In genomic region chr3:196694202-196694638, GRCh38 we compare ENCODE assay signal across 10 cellular contexts.
A peak's percentile ranks its signal among the peaks of the same experiment; 100 is the strongest.
DNase-seq lines count a peak whose midpoint lies in the region; ATAC-seq and TF ChIP-seq lines count a peak whose summit lies in the region.
"Had no signal": no experiment of that assay in that cellular context is flagged by ENCODE, and none has a peak within 500 bp of the region (broad histone marks: within the 10 kb centered on the region; RNA-seq: fewer than 3 reads in every experiment).

No MANE protein-coding gene starts in this region.

- peak overlapping the region; percentile 50 for H2AFZ ChIP-seq in ACC112 (ENCODE audit: low read length, unreplicated experiment)

- no peak for TF ChIP-seq CTCF in GM10248 (IDR thresholded peaks at IDR 0.05; ENCODE audit: control extremely low read depth, extremely low read depth, low read depth, missing control alignments)

- DNase-seq in GM10248 (ENCODE audit: extremely low spot score) (peak; percentile 45), RKO (ENCODE audit: low spot score) (peak; percentile 29), superior temporal gyrus (ENCODE audit: extremely low spot score) (no peak), DMS114 treated with DMSO at 0.1 percent for 48 hours (lab: John Stamatoyannopoulos, UW; ENCODE audit: unreplicated experiment) (no peak)
- peak in 2 of 3 experiments; percentile 5 to 15 for DNase-seq in effector memory CD8-positive, alpha-beta T cell
- no peak for DNase-seq in activated effector memory CD4-positive, alpha-beta T cell treated with Interleukin-2 at 50 U/mL for 16 hours

- no peak overlapping the region for H3K4me3 Mint-ChIP-seq in effector memory CD8-positive, alpha-beta T cell
- H3K4me3 Mint-ChIP-seq: brain had no signal

- no peaks in the 10 kb centered on the region for H3K4me1 ChIP-seq in ACC112 (ENCODE audit: control insufficient read depth, insufficient read depth, low read length, unreplicated experiment)
- H3K4me1 ChIP-seq: SJSA1 had no signal

- peak overlapping the region; percentile 44 to 46 for H3K27ac Mint-ChIP-seq in effector memory CD8-positive, alpha-beta T cell
- H3K27ac Mint-ChIP-seq: brain had no signal

- no peak overlapping the region for H3K27ac ChIP-seq in ACC112 (ENCODE audit: low read depth, low read length)
- H3K27ac ChIP-seq: SJSA1 had no signal

- H3K36me3 Mint-ChIP-seq in effector memory CD8-positive, alpha-beta T cell (ENCODE audit: insufficient read depth): peaks cover 10% of the 10 kb centered on the region
- H3K36me3 Mint-ChIP-seq: brain had no signal

- H3K4me3 ChIP-seq in ACC112 (ENCODE audit: low read depth, low read length): no peak overlapping the region
- H3K4me3 ChIP-seq: SJSA1 had no signal

- no peaks in the 10 kb centered on the region for H3K9me3 Mint-ChIP-seq in effector memory CD8-positive, alpha-beta T cell
- H3K9me3 Mint-ChIP-seq: brain had no signal

- CTCF ChIA-PET in GM10248 (lab: Yijun Ruan, JAX): interaction anchor here (0.8 to 2.0 kb wide), 3 partner anchors 9 to 85 kb away, joined by 3 to 12 read pairs (median 9); no protein-coding TSS in a partner anchor

- peaks cover 0 to 7% of the 10 kb centered on the region in 2 donors for H3K4me1 Mint-ChIP-seq in effector memory CD8-positive, alpha-beta T cell (ENCODE audit: low read depth in 2 of 2)
- H3K4me1 Mint-ChIP-seq: brain had no signal

- H3K27me3 Mint-ChIP-seq in effector memory CD8-positive, alpha-beta T cell: no peaks in the 10 kb centered on the region

- POLR2A ChIA-PET in GM10248 (lab: Yijun Ruan, JAX): no interaction called here

- ATAC-seq in effector memory CD8-positive, alpha-beta T cell (replicated peaks): peak; percentile 64
- no peak for ATAC-seq in HG02759 (IDR thresholded peaks at IDR 0.05; ENCODE audit: unreplicated experiment)

- no peaks in the 10 kb centered on the region for H3K27me3 ChIP-seq in ACC112 (ENCODE audit: insufficient read depth, low read length)
- H3K27me3 ChIP-seq: SJSA1 had no signal

- no peaks in the 10 kb centered on the region for H3K79me2 ChIP-seq in ACC112 (ENCODE audit: control insufficient read depth, insufficient read depth, low read length, unreplicated experiment)

- no peaks in the 10 kb centered on the region for H3K36me3 ChIP-seq in ACC112 (ENCODE audit: insufficient read depth, low read length)
- H3K36me3 ChIP-seq: SJSA1 had no signal

Comparison
In these comparisons a context has a peak if more than half of its experiments do, and no peak if none do; other contexts are left out.
1. DNase-seq: peak in GM10248 (single experiment), RKO (single experiment) and effector memory CD8-positive, alpha-beta T cell (2 of 3); none in activated effector memory CD4-positive, alpha-beta T cell treated with Interleukin-2 at 50 U/mL for 16 hours (single experiment), superior temporal gyrus (single experiment) and DMS114 treated with DMSO at 0.1 percent for 48 hours (single experiment).